ENCODE assay signal across 23 cellular contexts in genomic region chr19:4030981-4031380, GRCh38.
"Had no signal": no experiment of that assay in that cellular context is flagged by ENCODE, and none has a peak within 500 bp of the region (broad histone marks: within the 10 kb centered on the region; RNA-seq: fewer than 3 reads in every experiment).

No MANE protein-coding gene starts in this region.

- H3K4me2 ChIP-seq: KMS-11, SK-N-SH had no signal

- H3K9me3 ChIP-seq: SK-N-SH had no signal

- DNase-seq: Kasumi-1, MM.1S, NCI-H1092 treated with DMSO at 0.1 percent for 48 hours, NCI-H1436, NCI-H187, NCI-H2029, NCI-H2081 treated with DMSO at 0.1 percent for 48 hours, NCI-H2171, NCI-H226, NCI-H446, NCI-H510A, NCI-H524 treated with DMSO at 0.1 percent for 48 hours, NCI-H69, NCI-H774, Right ventricle myocardium superior, RPMI8226, SIG-M5, SK-N-SH, SW 1271 had no signal

- H3K9ac ChIP-seq: KMS-11, SK-N-SH had no signal

- H3K27ac ChIP-seq: HL-60, KMS-11 had no signal

- H3K9me2 ChIP-seq: SK-N-SH had no signal

- FAIRE-seq: HTR-8/SVneo, RCC 7860 had no signal
